20 cellular contexts compared by ENCODE assay signal in genomic region chr5:128927644-128928043, GRCh38. TPM values are rescaled to one million over a fixed set of nuclear protein-coding genes. Genes with fewer than 3 reads are reported as not detected.
A peak's percentile ranks its signal among the peaks of the same experiment; 100 is the strongest.
DNase-seq lines count a peak whose midpoint lies in the region; ATAC-seq, FAIRE-seq and TF ChIP-seq lines count a peak whose summit lies in the region.
"Had no signal": no experiment of that assay in that cellular context is flagged by ENCODE, and none has a peak within 500 bp of the region (broad histone marks: within the 10 kb centered on the region; RNA-seq: fewer than 3 reads in every experiment).

No MANE protein-coding gene starts in this region.

- H3K27me3 ChIP-seq in bronchial epithelial cell (ENCODE audit: control insufficient read depth, insufficient read depth, low read length) (no peaks in the 10 kb centered on the region), upper lobe of right lung (no peaks in the 10 kb centered on the region)
- H3K27me3 ChIP-seq: BE2C, MG63 had no signal

- H3K4me1 ChIP-seq in upper lobe of right lung, result no peaks in the 10 kb centered on the region

- intact Hi-C loops in upper lobe of right lung (cut with DNase I), result no loop called here

- no peak overlapping the region for H3K27ac ChIP-seq in upper lobe of right lung

- H3K36me3 ChIP-seq in bronchial epithelial cell (ENCODE audit: control insufficient read depth, insufficient read depth, low read length) (no peaks in the 10 kb centered on the region), upper lobe of right lung (no peaks in the 10 kb centered on the region)
- H3K36me3 ChIP-seq: BE2C, MG63 had no signal

- H3K9me3 ChIP-seq in upper lobe of right lung, result no peaks in the 10 kb centered on the region
- H3K9me3 ChIP-seq: BE2C, MG63 had no signal

- H3K4me3 ChIP-seq in bronchial epithelial cell (ENCODE audit: low read depth, low read length) (no peak overlapping the region), upper lobe of right lung (no peak overlapping the region)
- H3K4me3 ChIP-seq: MG63 had no signal

- no peak for FAIRE-seq in bronchial epithelial cell (lab: Jason Lieb, UNC)
- FAIRE-seq: astrocyte, colon, frontal cortex, TTC549 had no signal

- ATAC-seq in upper lobe of right lung (peak; percentile 48), HG03139 (IDR thresholded peaks at IDR 0.05; ENCODE audit: unreplicated experiment) (no peak)
- ATAC-seq: Panc1 had no signal

- DNase-seq in SIG-M5 treated with dmso at 0.1 percent for 504 hours (lab: John Stamatoyannopoulos, UW; ENCODE audit: unreplicated experiment) (peak; percentile 53), SIG-M5 (lab: John Stamatoyannopoulos, UW) (no peak), OCI-M1 (lab: John Stamatoyannopoulos, UW) (peak; percentile 92), bronchial epithelial cell (ENCODE audit: low read depth) (peak; percentile 76), upper lobe of right lung (no peak), COR-L47 (lab: John Stamatoyannopoulos, UW) (no peak), C1 segment of cervical spinal cord (lab: John Stamatoyannopoulos, UW) (no peak)
- DNase-seq: 8988T; activated naive CD4-positive, alpha-beta T cell treated with Interleukin-2 at 50 U/mL for 16 hours; BE2C; MG63; NCI-H2029; NCI-H510A treated with DMSO at 0.1 percent for 48 hours; stimulated activated CD4-positive, alpha-beta T cell treated with anti-CD3 and anti-CD28 coated beads, Interleukin-12 subunit alpha, Interleukin-12 subunit beta, amount 100 ng/mL, for 4 hours had no signal

- TF ChIP-seq CTCF in bronchial epithelial cell (IDR thresholded peaks at IDR 0.05; ENCODE audit: insufficient read depth, low read length, severe bottlenecking) (no peak), upper lobe of right lung (IDR thresholded peaks at IDR 0.05) (no peak)

RNA-seq across cellular contexts. Expression of gene SLC27A6, which starts 37.6 kb away (rescaled TPM):
- 0.13 and 1.1 TPM in 2 replicates for total RNA-seq in bronchial epithelial cell
- not detected for total RNA-seq in upper lobe of right lung

Comparison
In these comparisons a context has a peak if more than half of its experiments do, and no peak if none do; other contexts are left out.
1. DNase-seq: peak in SIG-M5 treated with dmso at 0.1 percent for 504 hours (single experiment), OCI-M1 (single experiment) and bronchial epithelial cell (single experiment); none in SIG-M5 (single experiment), upper lobe of right lung (single experiment), COR-L47 (single experiment) and C1 segment of cervical spinal cord (0 of 14).